In the genomic region with DNA sequence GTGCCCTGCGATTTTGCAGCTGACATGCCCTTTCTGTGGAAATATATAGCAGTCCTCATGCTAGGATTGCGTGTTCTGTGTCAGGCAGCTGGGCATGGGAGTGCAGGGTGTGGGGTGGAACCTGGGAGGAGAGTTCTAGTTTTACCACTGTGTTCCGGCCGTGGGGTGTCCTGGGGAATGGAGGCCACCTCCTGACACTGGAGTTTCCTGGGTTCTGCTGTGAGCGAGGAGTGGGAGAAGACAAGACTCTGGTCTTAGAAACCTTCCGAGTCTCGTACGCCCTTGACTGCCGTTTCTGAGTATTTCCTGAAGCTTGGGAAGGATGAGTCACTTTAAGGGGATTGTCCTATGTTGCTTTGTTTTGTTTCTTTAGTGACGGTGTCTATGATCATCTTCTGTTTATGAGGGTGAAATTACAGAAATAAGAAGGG, we compare ENCODE assay signal across 8 cellular contexts. TPM values are rescaled to one million over a fixed set of nuclear protein-coding genes. Genes with fewer than 3 reads are reported as not detected.
DNase-seq lines count a peak whose midpoint lies in the region; ATAC-seq and TF ChIP-seq lines count a peak whose summit lies in the region.

No MANE protein-coding gene starts in this region.

- peaks cover 30% of the 10 kb centered on the region for H3K36me3 ChIP-seq in CD4-positive, CD25-positive, alpha-beta regulatory T cell (ENCODE audit: control insufficient read depth, insufficient read depth, low read length)
- no peaks in the 10 kb centered on the region for H3K36me3 ChIP-seq in aorta (ENCODE audit: control insufficient read depth in 1 of 2, insufficient read depth in 2 of 2, low read length in 1 of 2)
- H3K36me3 ChIP-seq in uterus: no peaks in the 10 kb centered on the region

- ATAC-seq in CD4-positive, CD25-positive, alpha-beta regulatory T cell (ENCODE audit: low read depth in 2 of 2): peak; percentile 29 to 33
- peak; percentile 34 for ATAC-seq in central memory CD8-positive, alpha-beta T cell (replicated peaks; ENCODE audit: extremely low read depth, poor library complexity, severe bottlenecking)
- ATAC-seq in memory B cell (ENCODE audit: low read depth): no peak
- ATAC-seq in aorta (ENCODE audit: low FRiP score): peak; percentile 61

- H3K4me1 Mint-ChIP-seq in CD4-positive, CD25-positive, alpha-beta regulatory T cell: peaks cover 21 to 70% (median 52%) of the 10 kb centered on the region in 4 donors
- H3K4me1 Mint-ChIP-seq in central memory CD8-positive, alpha-beta T cell: peaks cover 54% of the 10 kb centered on the region
- H3K4me1 Mint-ChIP-seq in memory B cell: peaks cover 38% of the 10 kb centered on the region

- no peaks in the 10 kb centered on the region for H3K9me3 Mint-ChIP-seq in CD4-positive, CD25-positive, alpha-beta regulatory T cell
- H3K9me3 Mint-ChIP-seq in central memory CD8-positive, alpha-beta T cell: no peaks in the 10 kb centered on the region
- H3K9me3 Mint-ChIP-seq in memory B cell: no peaks in the 10 kb centered on the region

- peaks cover 50% of the 10 kb centered on the region for H3K4me1 ChIP-seq in CD4-positive, CD25-positive, alpha-beta regulatory T cell (ENCODE audit: control insufficient read depth, insufficient read depth, low read length, poor library complexity, severe bottlenecking)
- H3K4me1 ChIP-seq in aorta (ENCODE audit: control insufficient read depth in 1 of 2, insufficient read depth in 2 of 2, low read length in 2 of 2) (peaks cover 0 to 1% of the 10 kb centered on the region in 2 donors), uterus (peaks cover 0 to 17% of the 10 kb centered on the region in 2 donors)

- H3K27ac ChIP-seq in CD4-positive, CD25-positive, alpha-beta regulatory T cell (ENCODE audit: insufficient read depth, low read length, poor library complexity, severe bottlenecking): peak overlapping the region; percentile 73
- H3K27ac ChIP-seq in aorta (ENCODE audit: low read depth in 1 of 2, low read length in 2 of 2) (no peak overlapping the region), uterus (peak overlapping the region in 1 of 2 donors; percentile 75)

- peaks cover 16% of the 10 kb centered on the region for H3K36me3 Mint-ChIP-seq in CD4-positive, CD25-positive, alpha-beta regulatory T cell
- peaks cover 42% of the 10 kb centered on the region for H3K36me3 Mint-ChIP-seq in central memory CD8-positive, alpha-beta T cell (ENCODE audit: insufficient read depth)
- peaks cover 5% of the 10 kb centered on the region for H3K36me3 Mint-ChIP-seq in memory B cell

- TF ChIP-seq CTCF in uterus (IDR thresholded peaks at IDR 0.05): no peak

- DNase-seq in CD4-positive, CD25-positive, alpha-beta regulatory T cell: peak in 1 of 3 donors; percentile 23
- DNase-seq in NCI-H226 (peak; percentile 45), memory B cell (ENCODE audit: low spot score in 2 of 2) (no peak), aorta (no peak), uterus (no peak), cerebellar cortex (ENCODE audit: low spot score) (no peak), activated gamma-delta T cell treated with Interleukin-2 at 50 U/mL for 16 hours (no peak)
- no peak for DNase-seq in central memory CD8-positive, alpha-beta T cell (ENCODE audit: low spot score in 2 of 2)

- H3K9me3 ChIP-seq in CD4-positive, CD25-positive, alpha-beta regulatory T cell (ENCODE audit: control insufficient read depth in 2 of 2, low read length in 2 of 2): no peaks in the 10 kb centered on the region
- H3K9me3 ChIP-seq in aorta (ENCODE audit: control insufficient read depth, low read length) (no peaks in the 10 kb centered on the region), uterus (no peaks in the 10 kb centered on the region)

- H3K27ac Mint-ChIP-seq in CD4-positive, CD25-positive, alpha-beta regulatory T cell: peak overlapping the region; percentile 61 to 87 (median 71)
- H3K27ac Mint-ChIP-seq in central memory CD8-positive, alpha-beta T cell (ENCODE audit: low read depth): peak overlapping the region; percentile 92
- H3K27ac Mint-ChIP-seq in memory B cell: peak overlapping the region; percentile 74

- no peak for TF ChIP-seq POLR2A in uterus (IDR thresholded peaks at IDR 0.05)

- no peaks in the 10 kb centered on the region for H3K27me3 ChIP-seq in CD4-positive, CD25-positive, alpha-beta regulatory T cell (ENCODE audit: control insufficient read depth, insufficient read depth, low read length)
- H3K27me3 ChIP-seq in aorta (ENCODE audit: control insufficient read depth in 1 of 2, insufficient read depth in 2 of 2, low read length in 1 of 2) (no peaks in the 10 kb centered on the region), uterus (no peaks in the 10 kb centered on the region)

- intact Hi-C loops in aorta (cut with DNase I) (no loop called here), uterus (cut with DNase I; ENCODE audit: low total_unique reads) (no loop called here)

- H3K4me3 ChIP-seq in CD4-positive, CD25-positive, alpha-beta regulatory T cell (ENCODE audit: low read depth, low read length): peak overlapping the region; percentile 58
- H3K4me3 ChIP-seq in aorta (ENCODE audit: low read length in 2 of 2) (no peak overlapping the region), uterus (peak overlapping the region in 1 of 2 donors; percentile 0)

- no peaks in the 10 kb centered on the region for H3K27me3 Mint-ChIP-seq in CD4-positive, CD25-positive, alpha-beta regulatory T cell
- no peaks in the 10 kb centered on the region for H3K27me3 Mint-ChIP-seq in central memory CD8-positive, alpha-beta T cell
- no peaks in the 10 kb centered on the region for H3K27me3 Mint-ChIP-seq in memory B cell

- 39 to 54% methylated on average over 10 of the region's 10 CpGs for WGBS in aorta, 2 donors

- H3K4me3 Mint-ChIP-seq in CD4-positive, CD25-positive, alpha-beta regulatory T cell: peak overlapping the region; percentile 67 to 89 (median 84)
- H3K4me3 Mint-ChIP-seq in central memory CD8-positive, alpha-beta T cell: peak overlapping the region; percentile 77
- peak overlapping the region; percentile 50 for H3K4me3 Mint-ChIP-seq in memory B cell

RNA-seq across cellular contexts. Expression of a gene that starts 19.0 kb away (rescaled TPM):
- total RNA-seq in CD4-positive, CD25-positive, alpha-beta regulatory T cell: 286 TPM
- 100 to 1,000 TPM; 291 to 459 (median 385) TPM for polyA plus RNA-seq in CD4-positive, CD25-positive, alpha-beta regulatory T cell
- total RNA-seq in aorta (100 to 1,000 TPM; 292 to 399 TPM), uterus (100 to 1,000 TPM in 3 of 4 donors, 10 to 100 TPM in 1; 81.9 to 329 (median 202) TPM)
- 100 to 1,000 TPM; 416 TPM for polyA plus RNA-seq in aorta

RNA-seq across cellular contexts. Expression of a gene that starts 41.8 kb away (rescaled TPM):
- total RNA-seq in CD4-positive, CD25-positive, alpha-beta regulatory T cell: not detected
- polyA plus RNA-seq in CD4-positive, CD25-positive, alpha-beta regulatory T cell: not detected
- total RNA-seq in aorta (1 to 10 TPM; 5.9 to 9.0 TPM), uterus (under 1 TPM in 1 of 4 donors, not detected in 3; 0.76 TPM)
- 1 to 10 TPM; 4.4 to 8.1 TPM for polyA plus RNA-seq in aorta
